ENCODE assay signal across 12 cellular contexts in the genomic region with DNA sequence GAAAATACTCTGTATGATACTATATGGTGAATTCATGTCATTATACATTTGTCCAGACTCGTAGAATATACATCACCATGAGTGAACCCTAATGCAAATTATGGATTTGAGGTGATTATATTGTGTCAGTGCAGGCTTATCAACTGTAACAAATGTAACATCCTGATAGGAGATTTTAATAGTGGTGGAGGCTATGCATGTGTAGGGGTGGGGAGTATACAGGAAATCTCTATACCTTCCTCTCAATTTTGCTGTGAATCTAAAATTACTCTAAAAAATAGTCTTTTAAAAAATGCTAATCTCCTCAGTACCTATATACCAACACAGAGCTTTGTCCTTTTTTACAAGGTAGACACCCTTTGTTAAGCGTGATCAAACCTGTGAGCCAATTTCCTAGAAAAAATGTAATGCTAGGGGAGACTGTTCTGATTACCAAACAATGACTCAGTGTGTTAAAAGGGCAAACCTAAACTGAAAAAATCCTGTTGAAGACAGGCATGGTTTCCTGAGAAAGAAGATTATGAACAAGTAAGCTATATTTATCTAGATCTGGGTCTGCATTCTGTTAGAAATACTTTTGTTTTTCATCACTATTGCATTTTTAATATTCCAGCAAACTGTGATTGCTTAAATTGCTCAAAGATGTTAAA.
DNase-seq lines count a peak whose midpoint lies in the region; ATAC-seq and TF ChIP-seq lines count a peak whose summit lies in the region.
"Had no signal": no experiment of that assay in that cellular context is flagged by ENCODE, and none has a peak within 500 bp of the region (broad histone marks: within the 10 kb centered on the region; RNA-seq: fewer than 3 reads in every experiment).

No MANE protein-coding gene starts in this region.

- TF ChIP-seq CTCF in BJ (IDR thresholded peaks at IDR 0.05; ENCODE audit: insufficient read depth, low read depth, low read length), result no peak

- H3K27ac Mint-ChIP-seq in activated naive CD8-positive, alpha-beta T cell treated with anti-CD3 and anti-CD28 coated beads, Interleukin-2, amount 50 U/mL, for 24 hours, result peak overlapping the region; percentile 52
- H3K27ac Mint-ChIP-seq: mesothelial cell of epicardium had no signal

- H3K9me3 Mint-ChIP-seq in activated naive CD8-positive, alpha-beta T cell treated with anti-CD3 and anti-CD28 coated beads, Interleukin-2, amount 50 U/mL, for 24 hours, result peaks cover 4% of the 10 kb centered on the region
- H3K9me3 Mint-ChIP-seq: mesothelial cell of epicardium had no signal

- no peaks in the 10 kb centered on the region for H3K27me3 Mint-ChIP-seq in activated naive CD8-positive, alpha-beta T cell treated with anti-CD3 and anti-CD28 coated beads, Interleukin-2, amount 50 U/mL, for 24 hours

- no peaks in the 10 kb centered on the region for H3K27me3 ChIP-seq in BJ (ENCODE audit: control insufficient read depth, insufficient read depth, low read length)
- H3K27me3 ChIP-seq: tibial artery had no signal

- peak; percentile 89 for ATAC-seq in activated naive CD8-positive, alpha-beta T cell treated with anti-CD3 and anti-CD28 coated beads, Interleukin-2, amount 50 U/mL, for 24 hours
- ATAC-seq in HG02973 (IDR thresholded peaks at IDR 0.05; ENCODE audit: unreplicated experiment) (no peak), GM19467 (IDR thresholded peaks at IDR 0.05; ENCODE audit: unreplicated experiment) (no peak)
- ATAC-seq: Right ventricle myocardium inferior had no signal

- POLR2A ChIA-PET in BJ (lab: Charles Lee), result no interaction called here

- peak; percentile 69 for DNase-seq in BJ (ENCODE audit: low read depth)
- peak; percentile 57 for DNase-seq in HT-29 (ENCODE audit: low spot score)
- DNase-seq in activated naive CD8-positive, alpha-beta T cell treated with anti-CD3 and anti-CD28 coated beads, Interleukin-2, amount 50 U/mL, for 24 hours, result no peak
- DNase-seq in kidney glomerular epithelial cell (lab: John Stamatoyannopoulos, UW), result peak; percentile 8
- DNase-seq in NCI-H128 (lab: John Stamatoyannopoulos, UW; ENCODE audit: unreplicated experiment), result no peak
- no peak for DNase-seq in NCI-H2227 treated with DMSO at 0.1 percent for 48 hours (lab: John Stamatoyannopoulos, UW)
- DNase-seq: NCI-H1105 treated with DMSO at 0.1 percent for 48 hours, tibial artery had no signal

- CTCF ChIA-PET in BJ (lab: Yijun Ruan, JAX), result no interaction called here

- H3K4me1 Mint-ChIP-seq in activated naive CD8-positive, alpha-beta T cell treated with anti-CD3 and anti-CD28 coated beads, Interleukin-2, amount 50 U/mL, for 24 hours, result peaks cover 40% of the 10 kb centered on the region

- H3K36me3 ChIP-seq in BJ (ENCODE audit: control insufficient read depth, insufficient read depth, low read length), result no peaks in the 10 kb centered on the region
- H3K36me3 ChIP-seq: tibial artery had no signal

- H3K4me3 ChIP-seq in BJ (ENCODE audit: low read depth, low read length), result no peak overlapping the region
- H3K4me3 ChIP-seq: tibial artery had no signal

- H3K4me3 Mint-ChIP-seq in activated naive CD8-positive, alpha-beta T cell treated with anti-CD3 and anti-CD28 coated beads, Interleukin-2, amount 50 U/mL, for 24 hours, result no peak overlapping the region
- H3K4me3 Mint-ChIP-seq: mesothelial cell of epicardium had no signal

- H3K36me3 Mint-ChIP-seq in activated naive CD8-positive, alpha-beta T cell treated with anti-CD3 and anti-CD28 coated beads, Interleukin-2, amount 50 U/mL, for 24 hours (ENCODE audit: low read depth), result no peaks in the 10 kb centered on the region
- H3K36me3 Mint-ChIP-seq: mesothelial cell of epicardium had no signal

Comparison
In these comparisons a context has a peak if more than half of its experiments do, and no peak if none do; other contexts are left out.
1. DNase-seq: peak in BJ (single experiment), HT-29 (single experiment) and kidney glomerular epithelial cell (single experiment); none in activated naive CD8-positive, alpha-beta T cell treated with anti-CD3 and anti-CD28 coated beads, Interleukin-2, amount 50 U/mL, for 24 hours (single experiment), NCI-H128 (single experiment) and NCI-H2227 treated with DMSO at 0.1 percent for 48 hours (single experiment).